In genomic region chr16:56245197-56245596, GRCh38 we compare ENCODE assay signal across 1 cellular context.
TF ChIP-seq lines count a peak whose summit lies in the region.

No MANE protein-coding gene starts in this region.

TF ChIP-seq in SK-N-SH, 30 proteins besides CTCF, POLR2A, EP300 and RAD21 (continued from another document):
- TF ChIP-seq ZBTB33 (IDR thresholded peaks at IDR 0.05; ENCODE audit: borderline replicate concordance, low read depth) (no peak), NRF1 (IDR thresholded peaks at IDR 0.05; ENCODE audit: low read depth, low read length) (no peak)
TF ChIP-seq in SK-N-SH: peak in this region for 0.
